In genomic region chr4:15575951-15576350, GRCh38 we compare ENCODE assay signal across 24 cellular contexts.
"Had no signal": no experiment of that assay in that cellular context is flagged by ENCODE, and none has a peak within 500 bp of the region (broad histone marks: within the 10 kb centered on the region; RNA-seq: fewer than 3 reads in every experiment).

No MANE protein-coding gene starts in this region.

- H3K4me3 ChIP-seq: adrenal gland, heart right ventricle, right lobe of liver, testis had no signal

- FAIRE-seq: endometrium, small intestine had no signal

- H3K27ac Mint-ChIP-seq: activated B cell treated with CpG ODN at 0.5 μM for 24 hours; activated CD4-positive, alpha-beta T cell treated with anti-CD3 and anti-CD28 coated beads for 36 hours; activated naive CD8-positive, alpha-beta T cell; activated T-cell treated with anti-CD3 and anti-CD28 coated beads, Interleukin-2, amount 50 U/mL, for 24 hours; activated T-helper 17 cell treated with anti-CD3 and anti-CD28 coated beads, Interleukin-2, amount 50 U/mL, for 72 hours; naive B cell; stimulated activated naive B cell treated with anti-CD40 and anti-IgM and Interleukin-4, amounts not matched to agents 10 μg/mL and 1 μg/mL and 100 μg/mL, for 72 hours; T-helper 1 cell treated with Interleukin-12 subunit alpha and Interleukin-12 subunit beta and Interleukin-4 antibody, amounts not matched to agents 30 μg/mL and 1 μg/mL, for 36 hours; type B pancreatic cell had no signal

- DNase-seq: activated B cell treated with CpG ODN at 0.5 μM for 24 hours; activated CD4-positive, alpha-beta T cell treated with anti-CD3 and anti-CD28 coated beads for 36 hours; activated CD4-positive, alpha-beta T cell treated with anti-CD3 and anti-CD28 coated beads, Interleukin-2, amount 50 U/mL, for 4 hours; activated CD8-positive, alpha-beta memory T cell treated with anti-CD3 and anti-CD28 coated beads for 24 hours; activated CD8-positive, alpha-beta memory T cell treated with anti-CD3 and anti-CD28 coated beads, Interleukin-2, amount 50 U/mL, for 4 hours; activated T-cell treated with anti-CD3 and anti-CD28 coated beads, Interleukin-2, amount 50 U/mL, for 24 hours; adrenal gland; effector CD4-positive, alpha-beta T cell; foreskin fibroblast; heart right ventricle; left ventricle myocardium superior; mammary epithelial cell; naive B cell; occipital lobe; right lobe of liver; small intestine; stimulated activated naive B cell treated with anti-CD40 and anti-IgM and Interleukin-4, amounts not matched to agents 10 μg/mL and 1 μg/mL and 100 μg/mL, for 72 hours; T1000; testis had no signal

- H3K27ac ChIP-seq: adrenal gland, heart right ventricle, right lobe of liver, testis had no signal

- H3K4me1 ChIP-seq: right lobe of liver, testis had no signal

- H3K4me1 Mint-ChIP-seq: activated B cell treated with CpG ODN at 0.5 μM for 24 hours; activated T-helper 17 cell treated with anti-CD3 and anti-CD28 coated beads, Interleukin-2, amount 50 U/mL, for 72 hours; naive B cell; stimulated activated naive B cell treated with anti-CD40 and anti-IgM and Interleukin-4, amounts not matched to agents 10 μg/mL and 1 μg/mL and 100 μg/mL, for 72 hours had no signal

- ATAC-seq: activated CD4-positive, alpha-beta T cell treated with anti-CD3 and anti-CD28 coated beads for 36 hours; activated T-helper 17 cell treated with anti-CD3 and anti-CD28 coated beads, Interleukin-2, amount 50 U/mL, for 72 hours; heart right ventricle; left ventricle myocardium superior; right lobe of liver; stimulated activated naive B cell treated with anti-CD40 and anti-IgM and Interleukin-4, amounts not matched to agents 10 μg/mL and 1 μg/mL and 100 μg/mL, for 72 hours had no signal

- H3K36me3 ChIP-seq: adrenal gland had no signal

- H3K27me3 ChIP-seq: adrenal gland, heart right ventricle, right lobe of liver, testis had no signal

- H3K9me3 ChIP-seq: adrenal gland, heart right ventricle, right lobe of liver, testis had no signal

- H3K27me3 Mint-ChIP-seq: activated B cell treated with CpG ODN at 0.5 μM for 24 hours; activated CD4-positive, alpha-beta T cell treated with anti-CD3 and anti-CD28 coated beads for 36 hours; activated naive CD8-positive, alpha-beta T cell; activated T-cell treated with anti-CD3 and anti-CD28 coated beads, Interleukin-2, amount 50 U/mL, for 24 hours; activated T-helper 17 cell treated with anti-CD3 and anti-CD28 coated beads, Interleukin-2, amount 50 U/mL, for 72 hours; naive B cell; stimulated activated naive B cell treated with anti-CD40 and anti-IgM and Interleukin-4, amounts not matched to agents 10 μg/mL and 1 μg/mL and 100 μg/mL, for 72 hours; type B pancreatic cell had no signal

- H3K9me3 Mint-ChIP-seq: activated B cell treated with CpG ODN at 0.5 μM for 24 hours; activated T-cell treated with anti-CD3 and anti-CD28 coated beads, Interleukin-2, amount 50 U/mL, for 24 hours; activated T-helper 17 cell treated with anti-CD3 and anti-CD28 coated beads, Interleukin-2, amount 50 U/mL, for 72 hours; naive B cell; stimulated activated naive B cell treated with anti-CD40 and anti-IgM and Interleukin-4, amounts not matched to agents 10 μg/mL and 1 μg/mL and 100 μg/mL, for 72 hours; T-helper 1 cell treated with Interleukin-12 subunit alpha and Interleukin-12 subunit beta and Interleukin-4 antibody, amounts not matched to agents 30 μg/mL and 1 μg/mL, for 36 hours; type B pancreatic cell had no signal

- H3K4me3 Mint-ChIP-seq: activated B cell treated with CpG ODN at 0.5 μM for 24 hours; activated CD4-positive, alpha-beta T cell treated with anti-CD3 and anti-CD28 coated beads for 36 hours; activated naive CD8-positive, alpha-beta T cell; activated T-cell treated with anti-CD3 and anti-CD28 coated beads, Interleukin-2, amount 50 U/mL, for 24 hours; activated T-helper 17 cell treated with anti-CD3 and anti-CD28 coated beads, Interleukin-2, amount 50 U/mL, for 72 hours; naive B cell; stimulated activated naive B cell treated with anti-CD40 and anti-IgM and Interleukin-4, amounts not matched to agents 10 μg/mL and 1 μg/mL and 100 μg/mL, for 72 hours; T-helper 1 cell treated with Interleukin-12 subunit alpha and Interleukin-12 subunit beta and Interleukin-4 antibody, amounts not matched to agents 30 μg/mL and 1 μg/mL, for 36 hours; type B pancreatic cell had no signal

- H3K36me3 Mint-ChIP-seq: naive B cell; stimulated activated naive B cell treated with anti-CD40 and anti-IgM and Interleukin-4, amounts not matched to agents 10 μg/mL and 1 μg/mL and 100 μg/mL, for 72 hours had no signal
